In genomic region chr19:14529254-14530004, GRCh38 we compare ENCODE assay signal across 8 cellular contexts. TPM values are rescaled to one million over a fixed set of nuclear protein-coding genes. Genes with fewer than 3 reads are reported as not detected.
DNase-seq lines count a peak whose midpoint lies in the region; ATAC-seq, FAIRE-seq and TF ChIP-seq lines count a peak whose summit lies in the region.

Gene TECR (plus strand): TSS chr19:14529594. CDS start chr19:14529697, 103 bp downstream.

- intact Hi-C loops in T-helper 2 cell treated with Interferon-gamma antibody and Interleukin-4, amounts not matched to agents 100 ng/mL and 5 ng/mL, for 36 hours (cut with micrococcal nuclease): loop anchor here (1.0 kb wide), 1 partner anchor 11 kb away; the partner anchor contains the start of gene DNAJB1
- intact Hi-C loops in left ventricle myocardium superior (cut with micrococcal nuclease): no loop called here
- intact Hi-C loops in psoas muscle (cut with DNase I): no loop called here

- H3K36me3 ChIP-seq in psoas muscle (ENCODE audit: insufficient read depth in 1 of 2, low read depth in 1 of 2): peaks cover 3 to 20% of the 10 kb centered on the region in 2 donors

- H3K4me3 ChIP-seq in psoas muscle: peak within 1 kb of the TSS; percentile 76

- H3K4me1 ChIP-seq in psoas muscle: peaks cover 22% of the 10 kb centered on the region

- no peak for TF ChIP-seq CTCF in psoas muscle (IDR thresholded peaks at IDR 0.05)

- ATAC-seq in GM18499 (IDR thresholded peaks at IDR 0.05; ENCODE audit: insufficient read depth, unreplicated experiment): peak; percentile 91
- peak; percentile 95 for ATAC-seq in HG02943 (IDR thresholded peaks at IDR 0.05; ENCODE audit: low read depth, unreplicated experiment)
- ATAC-seq in left ventricle myocardium superior: peak; percentile 96
- peak; percentile 91 to 98 (median 95) for ATAC-seq in psoas muscle

- H3K27me3 ChIP-seq in psoas muscle (ENCODE audit: insufficient read depth in 3 of 3, low read length in 2 of 3): no peaks in the 10 kb centered on the region

- peak; percentile 78 for DNase-seq in NCI-H187 treated with DMSO at 0.1 percent for 48 hours (lab: John Stamatoyannopoulos, UW)
- peak; percentile 93 to 100 (median 100) for DNase-seq in anterior cingulate cortex (lab: John Stamatoyannopoulos, UW)
- DNase-seq in left ventricle myocardium superior: peak; percentile 100
- DNase-seq in psoas muscle: peak; percentile 100
- DNase-seq in urothelium cell line (ENCODE audit: low spot score): peak; percentile 95

- no peak for FAIRE-seq in urothelium cell line (lab: Jason Lieb, UNC)

- whole genome bisulfite sequencing in psoas muscle, 3 donors: 0 to 1% (median 0%) methylated on average over 58 to 59 of the region's 59 CpGs

- peak within 1 kb of the TSS; percentile 88 for H3K27ac ChIP-seq in psoas muscle

- H3K9me3 ChIP-seq in psoas muscle: no peaks in the 10 kb centered on the region

RNA-seq across cellular contexts. Expression of gene TECR, which starts in this region (rescaled TPM):
- total RNA-seq in T-helper 2 cell treated with Interferon-gamma antibody and Interleukin-4, amounts not matched to agents 100 ng/mL and 5 ng/mL, for 36 hours: 153 TPM in 2 replicates
- total RNA-seq in left ventricle myocardium superior (86.4 TPM), psoas muscle (100 to 1,000 TPM; 111 to 209 (median 158) TPM)
- 100 to 1,000 TPM in 2 of 3 donors, 10 to 100 TPM in 1; 77.8 to 145 (median 136) TPM for polyA plus RNA-seq in psoas muscle

Comparison
In these comparisons a context has a peak if more than half of its experiments do, and no peak if none do; other contexts are left out.
1. Peak in every context shown above with its lines: DNase-seq, ATAC-seq, H3K4me3 ChIP-seq and H3K27ac ChIP-seq.